ENCODE assay signal across 14 cellular contexts in the genomic region with DNA sequence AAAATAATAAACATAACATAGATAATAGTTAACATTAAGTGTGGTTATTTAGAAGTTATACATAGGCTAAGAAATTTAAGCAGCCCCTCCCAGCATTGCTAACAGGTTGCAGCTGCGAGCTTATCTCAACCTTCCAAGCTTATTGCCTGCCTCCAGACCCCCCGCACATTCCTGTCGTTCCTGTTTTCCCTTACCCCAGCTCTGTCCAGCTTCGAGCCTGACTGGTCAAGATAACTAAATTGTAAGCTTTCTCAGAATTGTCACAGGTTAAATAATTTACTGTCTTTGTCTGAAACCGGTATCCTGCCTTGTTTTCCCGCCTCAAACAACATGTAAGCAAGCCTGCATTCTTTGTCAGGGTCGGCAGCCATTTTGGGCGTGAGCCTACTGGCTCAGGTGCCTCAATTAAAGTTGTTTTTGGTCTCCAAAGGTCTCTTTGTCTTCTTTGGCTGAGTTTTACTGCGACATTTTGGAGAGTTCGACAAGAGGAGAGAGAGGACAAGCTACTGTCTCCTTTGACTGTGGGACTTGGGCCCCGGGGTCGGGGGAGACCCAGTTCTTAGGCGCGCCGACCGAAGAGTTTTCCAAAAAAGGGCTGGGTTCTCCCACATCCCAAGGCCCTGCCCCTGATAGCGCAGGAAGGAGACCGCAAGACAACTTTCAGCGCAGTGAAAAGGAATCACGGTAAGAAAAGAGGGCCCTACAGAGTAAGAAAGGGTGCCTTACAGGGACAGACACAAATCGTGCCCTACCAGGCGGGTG. TPM values are rescaled to one million over a fixed set of nuclear protein-coding genes. Genes with fewer than 3 reads are reported as not detected.
A peak's percentile ranks its signal among the peaks of the same experiment; 100 is the strongest.
DNase-seq lines count a peak whose midpoint lies in the region; ATAC-seq, FAIRE-seq and TF ChIP-seq lines count a peak whose summit lies in the region.
"Had no signal": no experiment of that assay in that cellular context is flagged by ENCODE, and none has a peak within 500 bp of the region (broad histone marks: within the 10 kb centered on the region; RNA-seq: fewer than 3 reads in every experiment).

No MANE protein-coding gene starts in this region.

- H3K4me2 ChIP-seq in DND-41 (ENCODE audit: insufficient read depth, low read length) (no peak overlapping the region), PC-9 (no peak overlapping the region)

- BruUV-seq in PC-9 (replicated peaks; lab: Mats Ljungman, UMichigan): no TSS peak

- H3K4me1 Mint-ChIP-seq in CD4-positive, CD25-positive, alpha-beta regulatory T cell: peaks cover 0 to 47% (median 13%) of the 10 kb centered on the region in 4 donors
- H3K4me1 Mint-ChIP-seq in activated T-helper 1 cell treated with anti-CD3 and anti-CD28 coated beads, Interleukin-12 subunit alpha, Interleukin-12 subunit beta, Interleukin-2, Interleukin-4 antibody, amounts not matched to agents 30 ng/mL and 10 ng/mL and 1 ng/mL, durations not matched to agents 14 hours and 24 hours and 36 hours (ENCODE audit: low read depth): peaks cover 57% of the 10 kb centered on the region

- no peak overlapping the region for H3K9ac ChIP-seq in DND-41 (ENCODE audit: low read depth, low read length)

- no peak for DNase-seq in CD4-positive, CD25-positive, alpha-beta regulatory T cell
- DNase-seq in DND-41 (no peak), right cardiac atrium (no peak), frontal cortex (ENCODE audit: low spot score in 2 of 2) (no peak), PC-9 (no peak), hepatic stellate cell (ENCODE audit: low spot score) (no peak)
- DNase-seq in activated T-helper 1 cell treated with anti-CD3 and anti-CD28 coated beads, Interleukin-12 subunit alpha, Interleukin-12 subunit beta, Interleukin-2, Interleukin-4 antibody, amounts not matched to agents 30 ng/mL and 10 ng/mL and 1 ng/mL, durations not matched to agents 14 hours and 24 hours and 36 hours (ENCODE audit: low spot score): no peak
- DNase-seq: foreskin fibroblast, HFFc6, NCI-H1105, NCI-H524 treated with DMSO at 0.1 percent for 48 hours had no signal

- H3K79me2 ChIP-seq in DND-41 (ENCODE audit: insufficient read depth, low read length) (peaks cover 99% of the 10 kb centered on the region), PC-9 (ENCODE audit: low read depth) (no peaks in the 10 kb centered on the region)

- no peaks in the 10 kb centered on the region for H3F3A ChIP-seq in PC-9 (ENCODE audit: insufficient read depth, low read depth)

- H4K20me1 ChIP-seq in DND-41 (ENCODE audit: insufficient read depth, low read length): peaks cover 6% of the 10 kb centered on the region
- no peaks in the 10 kb centered on the region for H4K20me1 ChIP-seq in PC-9 (ENCODE audit: insufficient read depth)

- H3K9me3 Mint-ChIP-seq in CD4-positive, CD25-positive, alpha-beta regulatory T cell: peaks cover 0 to 3% (median 0%) of the 10 kb centered on the region in 7 donors
- H3K9me3 Mint-ChIP-seq in activated T-helper 1 cell treated with anti-CD3 and anti-CD28 coated beads, Interleukin-12 subunit alpha, Interleukin-12 subunit beta, Interleukin-2, Interleukin-4 antibody, amounts not matched to agents 30 ng/mL and 10 ng/mL and 1 ng/mL, durations not matched to agents 14 hours and 24 hours and 36 hours: peaks cover 14% of the 10 kb centered on the region

- FAIRE-seq in frontal cortex (lab: Jason Lieb, UNC): no peak

- H3K27me3 ChIP-seq in CD4-positive, CD25-positive, alpha-beta regulatory T cell (ENCODE audit: control insufficient read depth, insufficient read depth, low read length): no peaks in the 10 kb centered on the region
- H3K27me3 ChIP-seq in DND-41 (ENCODE audit: insufficient read depth, low read length, poor library complexity) (no peaks in the 10 kb centered on the region), right cardiac atrium (ENCODE audit: control insufficient read depth, insufficient read depth) (no peaks in the 10 kb centered on the region), PC-9 (ENCODE audit: insufficient read depth, low read depth) (no peaks in the 10 kb centered on the region)

- no peak overlapping the region for H2AFZ ChIP-seq in DND-41 (ENCODE audit: low read depth, low read length)
- no peak overlapping the region for H2AFZ ChIP-seq in PC-9

- TF ChIP-seq CTCF in DND-41 (IDR thresholded peaks at IDR 0.05; ENCODE audit: borderline replicate concordance, extremely low read depth, low read length, poor library complexity, severe bottlenecking): no peak
- no peak for TF ChIP-seq CTCF in PC-9 (conservative IDR thresholded peaks at IDR 0.05)

- H3K4me3 Mint-ChIP-seq in CD4-positive, CD25-positive, alpha-beta regulatory T cell: peak overlapping the region in 1 of 4 donors; percentile 96
- H3K4me3 Mint-ChIP-seq in activated T-helper 1 cell treated with anti-CD3 and anti-CD28 coated beads, Interleukin-12 subunit alpha, Interleukin-12 subunit beta, Interleukin-2, Interleukin-4 antibody, amounts not matched to agents 30 ng/mL and 10 ng/mL and 1 ng/mL, durations not matched to agents 14 hours and 24 hours and 36 hours: peak overlapping the region; percentile 96
- H3K4me3 Mint-ChIP-seq: HFFc6 had no signal

- peak overlapping the region; percentile 70 for H3K4me3 ChIP-seq in CD4-positive, CD25-positive, alpha-beta regulatory T cell (ENCODE audit: low read depth, low read length)
- no peak overlapping the region for H3K4me3 ChIP-seq in DND-41 (ENCODE audit: low read depth in 1 of 2, low read length in 2 of 2)
- H3K4me3 ChIP-seq in right cardiac atrium (ENCODE audit: low read length): peak overlapping the region; percentile 16
- H3K4me3 ChIP-seq in PC-9: no peak overlapping the region

- CTCF ChIA-PET in PC-9 (lab: Charles Lee): no interaction called here

- WGBS in right cardiac atrium: 52% methylated on average over 22 of the region's 22 CpGs

- H3K27ac ChIP-seq in CD4-positive, CD25-positive, alpha-beta regulatory T cell (ENCODE audit: insufficient read depth, low read length, poor library complexity, severe bottlenecking): peak overlapping the region; percentile 69
- H3K27ac ChIP-seq in DND-41 (ENCODE audit: low read length) (peak overlapping the region; percentile 47), right cardiac atrium (ENCODE audit: low read length) (peak overlapping the region; percentile 42), PC-9 (no peak overlapping the region)
- H3K27ac ChIP-seq: skin epidermis, VCaP had no signal

- no peaks in the 10 kb centered on the region for H3K9me2 ChIP-seq in PC-9 (ENCODE audit: insufficient read depth)

- POLR2A ChIA-PET in PC-9 (lab: Charles Lee; ENCODE audit: unreplicated experiment): no interaction called here

- H3K9me3 ChIP-seq in CD4-positive, CD25-positive, alpha-beta regulatory T cell (ENCODE audit: control insufficient read depth in 2 of 2, low read length in 2 of 2): peaks cover 3 to 4% of the 10 kb centered on the region in 2 experiments
- H3K9me3 ChIP-seq in DND-41 (ENCODE audit: insufficient read depth, low read length, severe bottlenecking) (peaks cover 10% of the 10 kb centered on the region), right cardiac atrium (ENCODE audit: control insufficient read depth, low read length) (no peaks in the 10 kb centered on the region), PC-9 (ENCODE audit: insufficient read depth, low read depth) (no peaks in the 10 kb centered on the region)

- no peaks in the 10 kb centered on the region for H3K4me1 ChIP-seq in CD4-positive, CD25-positive, alpha-beta regulatory T cell (ENCODE audit: control insufficient read depth, insufficient read depth, low read length, poor library complexity, severe bottlenecking)
- H3K4me1 ChIP-seq in DND-41 (ENCODE audit: insufficient read depth, low read length) (peaks cover 33% of the 10 kb centered on the region), right cardiac atrium (ENCODE audit: control insufficient read depth, insufficient read depth, low read length) (peaks cover 4% of the 10 kb centered on the region), PC-9 (replicated peaks; ENCODE audit: insufficient read depth) (no peaks in the 10 kb centered on the region)

- peak overlapping the region in 1 of 3 donors; percentile 86 for H3K27ac Mint-ChIP-seq in CD4-positive, CD25-positive, alpha-beta regulatory T cell
- H3K27ac Mint-ChIP-seq in activated T-helper 1 cell treated with anti-CD3 and anti-CD28 coated beads, Interleukin-12 subunit alpha, Interleukin-12 subunit beta, Interleukin-2, Interleukin-4 antibody, amounts not matched to agents 30 ng/mL and 10 ng/mL and 1 ng/mL, durations not matched to agents 14 hours and 24 hours and 36 hours: peak overlapping the region; percentile 96
- H3K27ac Mint-ChIP-seq: HFFc6 had no signal

- ATAC-seq in CD4-positive, CD25-positive, alpha-beta regulatory T cell (ENCODE audit: low read depth in 2 of 2): no peak
- ATAC-seq in DND-41 (ENCODE audit: insufficient read depth, low read depth) (no peak), right cardiac atrium (peak in 1 of 2 donors; percentile 22), HG03520 (IDR thresholded peaks at IDR 0.05; ENCODE audit: unreplicated experiment) (no peak)

- H3K36me3 ChIP-seq in CD4-positive, CD25-positive, alpha-beta regulatory T cell (ENCODE audit: control insufficient read depth, insufficient read depth, low read length): peaks cover 3% of the 10 kb centered on the region
- H3K36me3 ChIP-seq in DND-41 (ENCODE audit: insufficient read depth, low read length) (peaks cover 49% of the 10 kb centered on the region), PC-9 (ENCODE audit: low read depth) (no peaks in the 10 kb centered on the region)

- no peaks in the 10 kb centered on the region for H3K27me3 Mint-ChIP-seq in CD4-positive, CD25-positive, alpha-beta regulatory T cell
- H3K27me3 Mint-ChIP-seq in activated T-helper 1 cell treated with anti-CD3 and anti-CD28 coated beads, Interleukin-12 subunit alpha, Interleukin-12 subunit beta, Interleukin-2, Interleukin-4 antibody, amounts not matched to agents 30 ng/mL and 10 ng/mL and 1 ng/mL, durations not matched to agents 14 hours and 24 hours and 36 hours (ENCODE audit: insufficient read depth): no peaks in the 10 kb centered on the region

- H3K36me3 Mint-ChIP-seq in CD4-positive, CD25-positive, alpha-beta regulatory T cell: no peaks in the 10 kb centered on the region
- peaks cover 29% of the 10 kb centered on the region for H3K36me3 Mint-ChIP-seq in activated T-helper 1 cell treated with anti-CD3 and anti-CD28 coated beads, Interleukin-12 subunit alpha, Interleukin-12 subunit beta, Interleukin-2, Interleukin-4 antibody, amounts not matched to agents 30 ng/mL and 10 ng/mL and 1 ng/mL, durations not matched to agents 14 hours and 24 hours and 36 hours (ENCODE audit: low read depth)

- intact Hi-C loops in activated T-helper 1 cell treated with anti-CD3 and anti-CD28 coated beads, Interleukin-12 subunit alpha, Interleukin-12 subunit beta, Interleukin-2, Interleukin-4 antibody, amounts not matched to agents 30 ng/mL and 10 ng/mL and 1 ng/mL, durations not matched to agents 14 hours and 24 hours and 36 hours (cut with micrococcal nuclease): loop anchor here (5.0 to 10.0 kb wide), 2 partner anchors 267 to 531 kb away; a partner anchor contains a TSS
- intact Hi-C loops in right cardiac atrium (cut with DNase I): no loop called here
- intact Hi-C loops in PC-9 (cut with micrococcal nuclease; ENCODE audit: unreplicated experiment): no loop called here

RNA-seq across cellular contexts. Expression of a gene that starts 44.4 kb away (rescaled TPM):
- total RNA-seq in CD4-positive, CD25-positive, alpha-beta regulatory T cell: not detected
- 10 to 100 TPM in 1 of 4 donors, not detected in 3; 14.6 TPM for polyA plus RNA-seq in CD4-positive, CD25-positive, alpha-beta regulatory T cell
- total RNA-seq in activated T-helper 1 cell treated with anti-CD3 and anti-CD28 coated beads, Interleukin-12 subunit alpha, Interleukin-12 subunit beta, Interleukin-2, Interleukin-4 antibody, amounts not matched to agents 30 ng/mL and 10 ng/mL and 1 ng/mL, durations not matched to agents 14 hours and 24 hours and 36 hours: 22.1 and 25.4 TPM in 2 replicates
- total RNA-seq in right cardiac atrium: 10 to 100 TPM in 2 of 4 donors, not detected in 2; 14.3 to 14.6 TPM
- 3.2 TPM for polyA plus RNA-seq in right cardiac atrium
- 25.3 TPM for total RNA-seq in frontal cortex
- total RNA-seq in PC-9 (2021): not detected in 2 replicates

Comparison
In these comparisons a context has a peak if more than half of its experiments do, and no peak if none do; other contexts are left out.
1. H3K4me3 ChIP-seq: peak in CD4-positive, CD25-positive, alpha-beta regulatory T cell (single experiment) and right cardiac atrium (single experiment); none in DND-41 (0 of 2) and PC-9 (single experiment).